8 cellular contexts compared by ENCODE assay signal in the genomic region with DNA sequence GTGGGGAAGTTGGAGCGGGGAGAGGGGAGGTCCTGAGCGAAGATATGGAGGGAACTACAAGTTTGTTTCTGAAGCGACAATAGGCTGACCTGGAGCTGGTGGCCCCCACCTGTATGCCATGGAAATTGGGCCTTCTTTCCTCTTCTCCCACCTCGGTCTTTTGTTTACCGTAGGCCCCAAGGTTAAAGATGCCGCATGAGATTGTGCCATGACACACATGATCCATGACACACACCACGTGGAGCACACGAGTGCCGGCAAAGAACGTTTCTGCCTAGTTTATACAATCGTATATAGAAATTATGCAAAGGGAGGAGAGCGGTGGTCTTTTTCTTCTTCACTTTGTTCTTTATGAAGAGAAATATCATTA. TPM values are rescaled to one million over a fixed set of nuclear protein-coding genes. Genes with fewer than 3 reads are reported as not detected.
A peak's percentile ranks its signal among the peaks of the same experiment; 100 is the strongest.
DNase-seq lines count a peak whose midpoint lies in the region; ATAC-seq and TF ChIP-seq lines count a peak whose summit lies in the region.

No MANE protein-coding gene starts in this region.

- intact Hi-C loops in left ventricle myocardium inferior (cut with micrococcal nuclease) = no loop called here

- no peaks in the 10 kb centered on the region for H3K9me3 Mint-ChIP-seq in activated T-cell treated with anti-CD3 and anti-CD28 coated beads, Interleukin-2, amount 50 U/mL, for 4 hours

- peaks cover 43% of the 10 kb centered on the region for H3K4me1 ChIP-seq in left ventricle myocardium inferior
- H3K4me1 ChIP-seq in skeletal muscle satellite cell (ENCODE audit: control insufficient read depth, insufficient read depth, low read length) = peaks cover 8% of the 10 kb centered on the region

- H3K4me3 Mint-ChIP-seq in activated T-cell treated with anti-CD3 and anti-CD28 coated beads, Interleukin-2, amount 50 U/mL, for 4 hours = peak overlapping the region; percentile 98

- no peak for TF ChIP-seq CTCF in left ventricle myocardium inferior (IDR thresholded peaks at IDR 0.05; ENCODE audit: borderline replicate concordance)

- H3K4me1 Mint-ChIP-seq in activated T-cell treated with anti-CD3 and anti-CD28 coated beads, Interleukin-2, amount 50 U/mL, for 4 hours (ENCODE audit: low read depth) = peaks cover 44% of the 10 kb centered on the region

- H3K4me3 ChIP-seq in left ventricle myocardium inferior (peak overlapping the region; percentile 99), skeletal muscle satellite cell (ENCODE audit: low read length) (peak overlapping the region; percentile 99)

- H3K36me3 Mint-ChIP-seq in activated T-cell treated with anti-CD3 and anti-CD28 coated beads, Interleukin-2, amount 50 U/mL, for 4 hours (ENCODE audit: insufficient read depth) = peaks cover 20% of the 10 kb centered on the region

- H3K9ac ChIP-seq in skeletal muscle satellite cell (ENCODE audit: low read depth, low read length) = peak overlapping the region; percentile 96

- H3K4me2 ChIP-seq in skeletal muscle satellite cell (ENCODE audit: low read length) = peak overlapping the region; percentile 84

- H3K27me3 ChIP-seq in left ventricle myocardium inferior (ENCODE audit: low read depth) = no peaks in the 10 kb centered on the region
- peaks cover 14% of the 10 kb centered on the region for H3K27me3 ChIP-seq in skeletal muscle satellite cell (ENCODE audit: control insufficient read depth, insufficient read depth, low read length)

- ATAC-seq in GM19035 (IDR thresholded peaks at IDR 0.05; ENCODE audit: unreplicated experiment) = peak; percentile 7
- ATAC-seq in activated T-cell treated with anti-CD3 and anti-CD28 coated beads, Interleukin-2, amount 50 U/mL, for 4 hours = peak; percentile 39 to 48

- no peaks in the 10 kb centered on the region for H3K9me3 ChIP-seq in left ventricle myocardium inferior (replicated peaks)
- H3K9me3 ChIP-seq in skeletal muscle satellite cell (replicated peaks; ENCODE audit: low read length) = no peaks in the 10 kb centered on the region

- H3K27me3 Mint-ChIP-seq in activated T-cell treated with anti-CD3 and anti-CD28 coated beads, Interleukin-2, amount 50 U/mL, for 4 hours (ENCODE audit: low read depth) = no peaks in the 10 kb centered on the region

- peak; percentile 30 for DNase-seq in AG20443 (ENCODE audit: low spot score)
- DNase-seq in HPDE6-E6E7 (ENCODE audit: extremely low spot score) = peak; percentile 16
- DNase-seq in activated T-cell treated with anti-CD3 and anti-CD28 coated beads, Interleukin-2, amount 50 U/mL, for 4 hours = peak; percentile 28
- no peak for DNase-seq in left ventricle myocardium inferior
- DNase-seq in NCI-H128 (lab: John Stamatoyannopoulos, UW; ENCODE audit: unreplicated experiment) = no peak
- DNase-seq in effector CD8-positive, alpha-beta T cell (lab: John Stamatoyannopoulos, UW) = no peak

- peaks cover 21% of the 10 kb centered on the region for H3K36me3 ChIP-seq in left ventricle myocardium inferior
- H3K36me3 ChIP-seq in skeletal muscle satellite cell (ENCODE audit: insufficient read depth, low read length) = peaks cover 5% of the 10 kb centered on the region

- H3K27ac ChIP-seq in left ventricle myocardium inferior (replicated peaks) = peak overlapping the region; percentile 89

RNA-seq across cellular contexts. Expression of gene TMEM33, which starts 0.4 kb away (rescaled TPM):
- 100 to 1,000 TPM in 1 of 3 donors, 10 to 100 TPM in 2; 89.1 to 103 (median 99.4) TPM for total RNA-seq in activated T-cell treated with anti-CD3 and anti-CD28 coated beads, Interleukin-2, amount 50 U/mL, for 4 hours
- 22.5 TPM for total RNA-seq in left ventricle myocardium inferior
- 108 and 118 TPM in 2 replicates for total RNA-seq in skeletal muscle satellite cell (2012; rRNA removed)

RNA-seq across cellular contexts. Expression of gene DCAF4L1, which starts 45.9 kb away (rescaled TPM):
- total RNA-seq in activated T-cell treated with anti-CD3 and anti-CD28 coated beads, Interleukin-2, amount 50 U/mL, for 4 hours = under 1 TPM; 0.27 to 0.42 (median 0.38) TPM
- 0.19 TPM for total RNA-seq in left ventricle myocardium inferior
- total RNA-seq in skeletal muscle satellite cell (2012; rRNA removed) = 0.22 and 0.25 TPM in 2 replicates

RNA-seq across cellular contexts. Expression of gene SLC30A9, which starts 54.7 kb away (rescaled TPM):
- total RNA-seq in activated T-cell treated with anti-CD3 and anti-CD28 coated beads, Interleukin-2, amount 50 U/mL, for 4 hours = 10 to 100 TPM; 36.4 to 44.3 (median 37.6) TPM
- total RNA-seq in left ventricle myocardium inferior = 80.4 TPM
- total RNA-seq in skeletal muscle satellite cell (2012; rRNA removed) = 67.7 and 73.0 TPM in 2 replicates

Comparison
In these comparisons a context has a peak if more than half of its experiments do, and no peak if none do; other contexts are left out.
1. DNase-seq: peak in AG20443 (single experiment), HPDE6-E6E7 (single experiment) and activated T-cell treated with anti-CD3 and anti-CD28 coated beads, Interleukin-2, amount 50 U/mL, for 4 hours (single experiment); none in left ventricle myocardium inferior (single experiment), NCI-H128 (single experiment) and effector CD8-positive, alpha-beta T cell (single experiment).